In the genomic region with DNA sequence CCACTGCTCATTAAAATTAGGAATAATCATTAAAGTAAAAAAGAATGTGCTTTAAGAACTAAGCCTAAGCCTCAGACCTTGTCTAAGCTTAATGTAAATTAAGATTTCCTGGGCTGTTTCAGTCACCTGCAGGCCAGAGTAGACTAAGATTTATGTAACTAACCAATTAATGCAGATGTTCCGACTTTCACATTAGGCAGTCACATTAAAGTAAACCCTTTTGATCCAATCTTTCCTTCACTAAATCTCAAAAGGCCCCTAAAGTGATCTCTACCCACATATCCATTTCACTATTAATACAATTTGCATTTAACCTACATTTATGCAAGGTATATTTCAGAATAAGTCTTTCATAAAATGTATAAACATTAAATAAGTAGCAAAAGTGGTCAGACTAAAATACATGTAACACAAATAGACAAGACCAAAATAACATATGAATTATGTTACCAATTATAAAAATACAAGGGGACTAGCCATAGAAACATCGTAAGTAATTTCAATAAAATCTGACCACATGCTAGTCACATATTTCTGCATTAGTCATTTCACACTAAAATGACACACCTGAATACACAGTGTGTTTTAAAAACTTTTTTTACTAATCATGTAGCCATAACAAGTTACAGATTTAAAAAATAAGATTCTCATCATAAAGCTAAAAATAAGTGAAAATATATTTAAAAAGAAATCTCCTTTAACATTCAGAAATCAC, we compare ENCODE assay signal across 8 cellular contexts. TPM values are rescaled to one million over a fixed set of nuclear protein-coding genes. Genes with fewer than 3 reads are reported as not detected.
DNase-seq lines count a peak whose midpoint lies in the region; ATAC-seq and TF ChIP-seq lines count a peak whose summit lies in the region.

No MANE protein-coding gene starts in this region.

- no peak for DNase-seq in left ventricle myocardium inferior
- DNase-seq in Right ventricle myocardium superior = no peak
- no peak for DNase-seq in esophagus muscularis mucosa (ENCODE audit: extremely low spot score)
- DNase-seq in upper lobe of right lung = no peak
- DNase-seq in neural progenitor cell (ENCODE audit: low spot score) = no peak
- DNase-seq in transverse colon = no peak
- DNase-seq in NCI-H748 (lab: John Stamatoyannopoulos, UW; ENCODE audit: unreplicated experiment) = no peak

- H3K4me1 ChIP-seq in left ventricle myocardium inferior (peaks cover 98% of the 10 kb centered on the region), KMS-11 (ENCODE audit: low read depth, poor library complexity, severe bottlenecking) (peaks cover 38% of the 10 kb centered on the region), esophagus muscularis mucosa (peaks cover 54 to 95% (median 86%) of the 10 kb centered on the region in 4 donors), upper lobe of right lung (peaks cover 81% of the 10 kb centered on the region), neural progenitor cell (peaks cover 22% of the 10 kb centered on the region), transverse colon (peaks cover 0 to 83% (median 17%) of the 10 kb centered on the region in 4 donors)

- H3K79me2 ChIP-seq in KMS-11 (ENCODE audit: insufficient read depth, low read depth) (peaks cover 100% of the 10 kb centered on the region), neural progenitor cell (ENCODE audit: low read depth) (no peaks in the 10 kb centered on the region)

- H3K27me3 ChIP-seq in left ventricle myocardium inferior (ENCODE audit: low read depth) (no peaks in the 10 kb centered on the region), KMS-11 (ENCODE audit: insufficient read depth, low read depth) (no peaks in the 10 kb centered on the region), esophagus muscularis mucosa (no peaks in the 10 kb centered on the region), upper lobe of right lung (no peaks in the 10 kb centered on the region), neural progenitor cell (peaks cover 21% of the 10 kb centered on the region), transverse colon (no peaks in the 10 kb centered on the region)

- intact Hi-C loops in left ventricle myocardium inferior (cut with micrococcal nuclease) (loop anchor here (5.0 to 10.0 kb wide), 2 partner anchors 81 to 388 kb away; no protein-coding TSS in a partner anchor), Right ventricle myocardium superior (cut with DNase I) (no loop called here), esophagus muscularis mucosa (cut with DNase I) (no loop called here), upper lobe of right lung (cut with DNase I) (no loop called here), transverse colon (cut with DNase I; ENCODE audit: low total_unique reads) (no loop called here)

- TF ChIP-seq EP300 in esophagus muscularis mucosa (IDR thresholded peaks at IDR 0.05) (no peak), transverse colon (IDR thresholded peaks at IDR 0.05; ENCODE audit: low read depth) (no peak)

- H3K9me3 Mint-ChIP-seq in neural progenitor cell = no peaks in the 10 kb centered on the region

- H3K4me3 Mint-ChIP-seq in neural progenitor cell = no peak overlapping the region

- ATAC-seq in Right ventricle myocardium superior (ENCODE audit: poor library complexity) (no peak), upper lobe of right lung (no peak)

- H4K20me1 ChIP-seq in KMS-11 (ENCODE audit: insufficient read depth) (peaks cover 26% of the 10 kb centered on the region; the same call in 1 of the 2 replicates), neural progenitor cell (ENCODE audit: low read depth) (no peaks in the 10 kb centered on the region)

- peak overlapping the region; percentile 77 for H3K4me2 ChIP-seq in KMS-11
- no peak overlapping the region for H3K4me2 ChIP-seq in neural progenitor cell

- 41% methylated on average over 2 of the region's 2 CpGs for WGBS in esophagus muscularis mucosa
- 53 to 91% methylated on average over 2 of the region's 2 CpGs for WGBS in transverse colon (ENCODE audit: low coverage in 1 of 2), 2 donors

- H3K27me3 Mint-ChIP-seq in neural progenitor cell (ENCODE audit: insufficient read depth, low read depth) = peaks cover 10% of the 10 kb centered on the region

- H2AFZ ChIP-seq in KMS-11 (ENCODE audit: low read depth) (no peak overlapping the region), neural progenitor cell (replicated peaks) (no peak overlapping the region)

- H3K27ac Mint-ChIP-seq in neural progenitor cell = no peak overlapping the region

- in situ Hi-C loops in transverse colon (cut with MboI; ENCODE audit: low pct_ligation_motif_present in 1 of 4, low pct_unique_long_range_greater_than_20kb in 1 of 4, low sequenced_read_pairs in 3 of 4) = no loop called here

- H3K4me1 Mint-ChIP-seq in neural progenitor cell = peaks cover 4% of the 10 kb centered on the region

- TF ChIP-seq POLR2A in esophagus muscularis mucosa (IDR thresholded peaks at IDR 0.05; ENCODE audit: low read depth) (no peak), transverse colon (IDR thresholded peaks at IDR 0.05) (no peak)

- H3F3A ChIP-seq in neural progenitor cell (ENCODE audit: low read depth) = peaks cover 8% of the 10 kb centered on the region

- H3K36me3 ChIP-seq in left ventricle myocardium inferior = peaks cover 10% of the 10 kb centered on the region
- peaks cover 19% of the 10 kb centered on the region; the same call in 1 of the 2 replicates for H3K36me3 ChIP-seq in KMS-11 (ENCODE audit: insufficient read depth)
- no peaks in the 10 kb centered on the region for H3K36me3 ChIP-seq in esophagus muscularis mucosa
- H3K36me3 ChIP-seq in upper lobe of right lung = peaks cover 13% of the 10 kb centered on the region
- no peaks in the 10 kb centered on the region for H3K36me3 ChIP-seq in neural progenitor cell
- no peaks in the 10 kb centered on the region for H3K36me3 ChIP-seq in transverse colon

- peaks cover 6% of the 10 kb centered on the region for H3K36me3 Mint-ChIP-seq in neural progenitor cell

- H3K4me3 ChIP-seq in left ventricle myocardium inferior = peak overlapping the region; percentile 88
- no peak overlapping the region for H3K4me3 ChIP-seq in KMS-11 (IDR thresholded peaks at IDR 0.05; ENCODE audit: insufficient read depth, low read depth, low read length)
- peak overlapping the region; percentile 82 to 92 (median 88) for H3K4me3 ChIP-seq in esophagus muscularis mucosa
- H3K4me3 ChIP-seq in upper lobe of right lung = peak overlapping the region; percentile 91
- H3K4me3 ChIP-seq in neural progenitor cell = no peak overlapping the region
- peak overlapping the region in 1 of 4 donors; percentile 4 for H3K4me3 ChIP-seq in transverse colon

- H3K9ac ChIP-seq in KMS-11 = peak overlapping the region; percentile 97
- H3K9ac ChIP-seq in neural progenitor cell = no peak overlapping the region

- H3K27ac ChIP-seq in left ventricle myocardium inferior (replicated peaks) (no peak overlapping the region), KMS-11 (peak overlapping the region; percentile 96), esophagus muscularis mucosa (replicated peaks in 1 of 4) (peak overlapping the region in 1 of 4 donors; percentile 15), upper lobe of right lung (peak overlapping the region; percentile 20), neural progenitor cell (no peak overlapping the region), transverse colon (no peak overlapping the region)

- no peaks in the 10 kb centered on the region for H3K9me3 ChIP-seq in left ventricle myocardium inferior (replicated peaks)
- no peaks in the 10 kb centered on the region for H3K9me3 ChIP-seq in esophagus muscularis mucosa
- no peaks in the 10 kb centered on the region for H3K9me3 ChIP-seq in upper lobe of right lung
- H3K9me3 ChIP-seq in neural progenitor cell (ENCODE audit: low read depth) = no peaks in the 10 kb centered on the region
- H3K9me3 ChIP-seq in transverse colon = no peaks in the 10 kb centered on the region

- TF ChIP-seq CTCF in left ventricle myocardium inferior (IDR thresholded peaks at IDR 0.05; ENCODE audit: borderline replicate concordance) = no peak
- no peak for TF ChIP-seq CTCF in KMS-11 (conservative IDR thresholded peaks at IDR 0.05; ENCODE audit: low read depth, low read length)
- no peak for TF ChIP-seq CTCF in esophagus muscularis mucosa (IDR thresholded peaks at IDR 0.05)
- no peak for TF ChIP-seq CTCF in upper lobe of right lung (IDR thresholded peaks at IDR 0.05)
- TF ChIP-seq CTCF in neural progenitor cell (IDR thresholded peaks at IDR 0.05) = no peak
- TF ChIP-seq CTCF in transverse colon (IDR thresholded peaks at IDR 0.05) = no peak

RNA-seq across cellular contexts. Expression of a gene that starts 7.7 kb away (rescaled TPM):
- total RNA-seq in left ventricle myocardium inferior (44.9 TPM), Right ventricle myocardium superior (48.9 TPM), esophagus muscularis mucosa (10 to 100 TPM; 79.2 to 92.3 (median 89.3) TPM), upper lobe of right lung (101 TPM), neural progenitor cell (ENCODE audit: low replicate concordance) (0.17 and 0.37 TPM in 2 replicates), transverse colon (10 to 100 TPM in 3 of 4 donors, 1 to 10 TPM in 1; 8.4 to 37.7 (median 30.3) TPM)

Comparison
In these comparisons a context has a peak if more than half of its experiments do, and no peak if none do; other contexts are left out.
1. H3K27ac ChIP-seq: peak in KMS-11 (single experiment) and upper lobe of right lung (single experiment); none in left ventricle myocardium inferior (single experiment), neural progenitor cell (single experiment) and transverse colon (0 of 4).
2. H3K4me3 ChIP-seq: peak in left ventricle myocardium inferior (single experiment), esophagus muscularis mucosa (4 of 4) and upper lobe of right lung (single experiment); none in KMS-11 (single experiment) and neural progenitor cell (single experiment).